In the genomic region with DNA sequence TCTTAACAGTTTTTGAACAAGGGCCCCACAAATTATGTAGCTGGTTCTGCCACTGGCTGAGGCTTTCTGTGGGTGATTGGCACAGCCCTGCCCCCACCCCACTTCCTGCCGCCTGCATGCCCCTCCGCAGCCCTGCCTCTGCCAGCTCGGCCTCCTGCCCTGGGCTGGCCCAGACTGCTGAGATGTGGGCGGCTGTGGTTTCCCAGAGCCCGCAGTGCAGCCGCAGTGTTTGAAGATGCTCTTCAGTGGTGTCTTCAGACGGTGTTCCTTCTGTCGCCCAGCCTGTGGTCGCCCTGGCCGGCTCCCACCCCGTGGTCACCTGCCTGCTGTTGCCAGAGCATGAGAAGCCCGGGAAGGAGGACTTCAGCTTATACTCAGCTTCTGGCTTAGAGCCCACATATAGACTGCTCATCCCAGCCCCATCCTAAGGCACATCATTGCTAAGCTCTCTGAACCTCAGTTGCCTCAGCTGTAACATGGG, we compare ENCODE assay signal across 8 cellular contexts.
A peak's percentile ranks its signal among the peaks of the same experiment; 100 is the strongest.
DNase-seq lines count a peak whose midpoint lies in the region; ATAC-seq and TF ChIP-seq lines count a peak whose summit lies in the region.

No MANE protein-coding gene starts in this region.

- H3K36me3 Mint-ChIP-seq in activated B cell treated with CpG ODN at 0.5 μM for 24 hours (ENCODE audit: low read depth): no peaks in the 10 kb centered on the region
- H3K36me3 Mint-ChIP-seq in chondrocyte (ENCODE audit: low read depth): peaks cover 3% of the 10 kb centered on the region

- H3K27ac Mint-ChIP-seq in activated B cell treated with CpG ODN at 0.5 μM for 24 hours: no peak overlapping the region
- H3K27ac Mint-ChIP-seq in chondrocyte (ENCODE audit: unreplicated experiment): peak overlapping the region; percentile 79

- peaks cover 18% of the 10 kb centered on the region for H3K4me1 Mint-ChIP-seq in activated B cell treated with CpG ODN at 0.5 μM for 24 hours
- peaks cover 41% of the 10 kb centered on the region for H3K4me1 Mint-ChIP-seq in chondrocyte (ENCODE audit: low read depth)

- POLR2A ChIA-PET in activated B cell treated with CpG ODN at 0.5 μM for 24 hours (lab: Charles Lee): interaction anchor here (0.6 kb wide), 1 partner anchor 116 kb away, joined by 3 read pairs; no protein-coding TSS in a partner anchor

- TF ChIP-seq CTCF in activated B cell treated with CpG ODN at 0.5 μM for 24 hours (IDR thresholded peaks at IDR 0.05) (no peak), chondrocyte (IDR thresholded peaks at IDR 0.05) (no peak)

- CTCF ChIA-PET in activated B cell treated with CpG ODN at 0.5 μM for 24 hours (lab: Charles Lee): no interaction called here

- DNase-seq in activated B cell treated with CpG ODN at 0.5 μM for 24 hours (no peak), chondrocyte (ENCODE audit: low spot score) (no peak), iPS-NIHi11 (ENCODE audit: low spot score) (no peak)
- DNase-seq in stimulated activated CD4-positive, alpha-beta T cell treated with anti-CD3 and anti-CD28 coated beads, Interleukin-4, amount 100 ng/mL, for 4 hours: peak; percentile 26 to 29

- ATAC-seq in HG02759 (IDR thresholded peaks at IDR 0.05; ENCODE audit: unreplicated experiment) (peak; percentile 74), activated B cell treated with CpG ODN at 0.5 μM for 24 hours (ENCODE audit: low read depth) (peak; percentile 65), HG03521 (IDR thresholded peaks at IDR 0.05; ENCODE audit: unreplicated experiment) (no peak), HG03135 (IDR thresholded peaks at IDR 0.05; ENCODE audit: unreplicated experiment) (no peak), HG03095 (IDR thresholded peaks at IDR 0.05; ENCODE audit: unreplicated experiment) (no peak)

- H3K4me3 Mint-ChIP-seq in activated B cell treated with CpG ODN at 0.5 μM for 24 hours (no peak overlapping the region), chondrocyte (ENCODE audit: unreplicated experiment) (no peak overlapping the region)

- H3K27me3 Mint-ChIP-seq in activated B cell treated with CpG ODN at 0.5 μM for 24 hours: no peaks in the 10 kb centered on the region
- H3K27me3 Mint-ChIP-seq in chondrocyte (ENCODE audit: low read depth): peaks cover 3% of the 10 kb centered on the region

- intact Hi-C loops in activated B cell treated with CpG ODN at 0.5 μM for 24 hours (cut with micrococcal nuclease): no loop called here

- H3K9me3 Mint-ChIP-seq in activated B cell treated with CpG ODN at 0.5 μM for 24 hours: no peaks in the 10 kb centered on the region
- H3K9me3 Mint-ChIP-seq in chondrocyte (ENCODE audit: low read depth): no peaks in the 10 kb centered on the region

Comparison
In these comparisons a context has a peak if more than half of its experiments do, and no peak if none do; other contexts are left out.
1. ATAC-seq: peak in HG02759 (single experiment) and activated B cell treated with CpG ODN at 0.5 μM for 24 hours (single experiment); none in HG03521 (single experiment), HG03135 (single experiment) and HG03095 (single experiment).
2. DNase-seq: peak in stimulated activated CD4-positive, alpha-beta T cell treated with anti-CD3 and anti-CD28 coated beads, Interleukin-4, amount 100 ng/mL, for 4 hours (2 of 2); none in activated B cell treated with CpG ODN at 0.5 μM for 24 hours (single experiment), chondrocyte (single experiment) and iPS-NIHi11 (single experiment).